1 cellular context compared by ENCODE assay signal in the genomic region with DNA sequence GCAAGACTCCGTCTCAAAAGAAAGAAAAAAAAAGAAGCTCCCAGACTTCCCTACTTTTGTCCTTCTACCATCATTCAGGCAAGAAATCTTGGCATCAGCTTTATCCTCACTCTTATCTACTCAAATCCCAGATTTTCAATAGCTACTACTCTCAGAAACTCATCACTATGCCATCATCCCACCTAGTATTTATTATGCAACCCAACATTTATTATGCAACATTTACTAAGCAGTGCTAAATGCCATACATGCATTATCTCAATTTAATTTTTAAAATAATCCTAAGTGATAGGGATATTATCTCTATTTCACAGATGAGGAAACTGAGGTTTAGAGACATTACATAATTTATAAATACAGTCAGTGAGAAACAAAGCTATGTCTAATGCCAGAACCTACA.
TF ChIP-seq lines count a peak whose summit lies in the region.

No MANE protein-coding gene starts in this region.

TF ChIP-seq in H1, 55 proteins besides CTCF, POLR2A, EP300 and RAD21 (continued from another document):
- TF ChIP-seq RNF2 (IDR thresholded peaks at IDR 0.05; ENCODE audit: borderline replicate concordance, low read depth, low read length, missing control alignments, poor library complexity, severe bottlenecking), result no peak
- no peak for TF ChIP-seq PHF8 (conservative IDR thresholded peaks at IDR 0.05; ENCODE audit: low read depth, low read length)
- TF ChIP-seq SP2 (IDR thresholded peaks at IDR 0.05; ENCODE audit: low read length), result no peak
